28 cellular contexts compared by ENCODE assay signal in the genomic region with DNA sequence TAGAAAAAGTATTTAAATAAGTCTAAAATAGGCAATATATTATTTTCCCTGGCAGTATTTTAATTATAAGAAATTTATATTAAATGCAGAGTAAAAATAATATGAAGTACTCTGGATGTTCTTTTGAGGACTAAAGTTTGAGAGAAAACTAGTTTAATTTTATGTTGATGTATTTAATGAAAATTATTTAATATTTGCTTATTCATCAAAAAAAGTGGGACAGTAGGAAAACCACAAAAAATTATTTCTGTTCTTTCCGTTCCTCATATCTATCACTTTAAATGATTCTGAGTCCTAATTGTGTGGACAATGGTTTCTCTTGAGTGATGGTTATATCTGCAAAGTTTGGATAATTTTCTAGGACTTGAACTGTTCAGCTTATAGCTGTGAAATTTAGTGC.
"Had no signal": no experiment of that assay in that cellular context is flagged by ENCODE, and none has a peak within 500 bp of the region (broad histone marks: within the 10 kb centered on the region; RNA-seq: fewer than 3 reads in every experiment).

No MANE protein-coding gene starts in this region.

- H3K27ac ChIP-seq: neutrophil, pancreas, prostate gland, skin epidermis, spleen, suprapubic skin, testis, tibial artery, transverse colon, upper lobe of right lung, uterus had no signal

- H3K4me2 ChIP-seq: smooth muscle cell had no signal

- H3K36me3 ChIP-seq: prostate gland, uterus had no signal

- H3K4me3 ChIP-seq: pancreas, prostate gland, skin epidermis, smooth muscle cell, spleen, suprapubic skin, testis, tibial artery, transverse colon, upper lobe of right lung, uterus had no signal

- ATAC-seq: naive thymus-derived CD8-positive, alpha-beta T cell; natural killer cell treated with Interleukin-12 subunit alpha and Interleukin-12 subunit beta and Interleukin-15 and Interleukin-18, amount 100 ng/mL, for 72 hours; pancreas; right cardiac atrium; sciatic nerve; stimulated activated memory B cell treated with anti-CD40 and anti-IgM and Interleukin-4, amounts not matched to agents 10 μg/mL and 1 μg/mL and 100 μg/mL, for 72 hours; stimulated activated naive CD8-positive, alpha-beta T cell treated with anti-CD3 and anti-CD28 coated beads, Interleukin-15, amount 100 ng/mL, for 72 hours; stimulated activated naive CD8-positive, alpha-beta T cell treated with anti-CD3 and anti-CD28 coated beads, Interleukin-15, Interleukin-2, amounts not matched to agents 100 U/mL and 50 U/mL, for 24 hours; upper lobe of right lung had no signal

- FAIRE-seq: pancreas had no signal

- DNase-seq: naive thymus-derived CD8-positive, alpha-beta T cell; nephron progenitor cell; nucleus accumbens; pancreas; right cardiac atrium; spleen; stimulated activated CD4-positive, alpha-beta T cell treated with anti-CD3 and anti-CD28 coated beads, Interleukin-12 subunit alpha, Interleukin-12 subunit beta, amount 100 ng/mL, for 4 hours; stimulated activated CD4-positive, alpha-beta T cell treated with anti-CD3 and anti-CD28 coated beads, Interleukin-1b, Interleukin-23, amount 100 ng/mL, for 48 hours; stimulated activated CD4-positive, alpha-beta T cell treated with anti-CD3 and anti-CD28 coated beads, Interleukin-4, amount 100 ng/mL, for 1 hour; stimulated activated CD4-positive, alpha-beta T cell treated with anti-CD3 and anti-CD28 coated beads, Interleukin-4, amount 100 ng/mL, for 4 hours; stimulated activated CD8-positive, alpha-beta memory T cell treated with anti-CD3 and anti-CD28 coated beads, Interleukin-4, amount 100 ng/mL, for 48 hours; stimulated activated naive CD4-positive, alpha-beta T cell; stimulated activated naive CD8-positive, alpha-beta T cell treated with anti-CD3 and anti-CD28 coated beads, Interleukin-15, amount 100 ng/mL, for 72 hours; stimulated activated naive CD8-positive, alpha-beta T cell treated with anti-CD3 and anti-CD28 coated beads, Interleukin-15, Interleukin-2, amounts not matched to agents 100 U/mL and 50 U/mL, for 24 hours; substantia nigra; testis; tibial artery; transverse colon; upper lobe of right lung; uterus had no signal

- H3K27me3 ChIP-seq: neutrophil, pancreas, spleen, suprapubic skin, testis, tibial artery, transverse colon, upper lobe of right lung, uterus had no signal

- H3K4me1 ChIP-seq: pancreas, prostate gland, spleen, suprapubic skin, testis, tibial artery, transverse colon, upper lobe of right lung, uterus had no signal

- H3K9me3 ChIP-seq: neutrophil, pancreas, prostate gland, spleen, suprapubic skin, testis, tibial artery, transverse colon, upper lobe of right lung, uterus had no signal
